Comparison of ENCODE assay signal across 1 cellular context in genomic region chrX:148500428-148501120, GRCh38.
TF ChIP-seq lines count a peak whose summit lies in the region.

Gene AFF2, plus strand, starts transcription at chrX:148500617. Its CDS starts 481 bp downstream, at chrX:148501098.

TF ChIP-seq in IMR-90, 13 proteins besides CTCF, POLR2A, EP300 and RAD21 (continued from another document):
- TF ChIP-seq ELK1 (IDR thresholded peaks at IDR 0.05; ENCODE audit: borderline replicate concordance, low read depth, low read length) (no peak), FOS (IDR thresholded peaks at IDR 0.05; ENCODE audit: low read depth, low read length) (no peak), MAFK (IDR thresholded peaks at IDR 0.05; ENCODE audit: low read depth, low read length) (no peak), CHD1 (IDR thresholded peaks at IDR 0.05; ENCODE audit: low read depth, low read length) (no peak)
TF ChIP-seq in IMR-90: peak in this region for 0.
